23 cellular contexts compared by ENCODE assay signal in genomic region chr7:50377356-50377755, GRCh38.
A peak's percentile ranks its signal among the peaks of the same experiment; 100 is the strongest.
DNase-seq lines count a peak whose midpoint lies in the region; ATAC-seq, FAIRE-seq and TF ChIP-seq lines count a peak whose summit lies in the region.
"Had no signal": no experiment of that assay in that cellular context is flagged by ENCODE, and none has a peak within 500 bp of the region (broad histone marks: within the 10 kb centered on the region; RNA-seq: fewer than 3 reads in every experiment).

No MANE protein-coding gene starts in this region.

- H3F3A ChIP-seq in smooth muscle cell (ENCODE audit: low read depth) = no peaks in the 10 kb centered on the region

- H3K9me3 Mint-ChIP-seq in stimulated activated naive CD8-positive, alpha-beta T cell treated with anti-CD3 and anti-CD28 coated beads, Interleukin-15, Interleukin-2, amounts not matched to agents 100 ng/mL and 50 ng/mL, for 24 hours = no peaks in the 10 kb centered on the region
- H3K9me3 Mint-ChIP-seq in stimulated activated naive CD8-positive, alpha-beta T cell treated with anti-CD3 and anti-CD28 coated beads, Interleukin-15, amount 100 ng/mL, for 72 hours = no peaks in the 10 kb centered on the region
- no peaks in the 10 kb centered on the region for H3K9me3 Mint-ChIP-seq in activated CD4-positive, alpha-beta memory T cell treated with anti-CD3 and anti-CD28 coated beads for 36 hours
- H3K9me3 Mint-ChIP-seq: type B pancreatic cell, WTC11 had no signal

- no peak overlapping the region for H3K4me3 Mint-ChIP-seq in stimulated activated naive CD8-positive, alpha-beta T cell treated with anti-CD3 and anti-CD28 coated beads, Interleukin-15, Interleukin-2, amounts not matched to agents 100 ng/mL and 50 ng/mL, for 24 hours
- no peak overlapping the region for H3K4me3 Mint-ChIP-seq in stimulated activated naive CD8-positive, alpha-beta T cell treated with anti-CD3 and anti-CD28 coated beads, Interleukin-15, amount 100 ng/mL, for 72 hours
- H3K4me3 Mint-ChIP-seq in activated CD4-positive, alpha-beta memory T cell treated with anti-CD3 and anti-CD28 coated beads for 36 hours = no peak overlapping the region
- H3K4me3 Mint-ChIP-seq: type B pancreatic cell, WTC11 had no signal

- no peak overlapping the region for H3K9ac ChIP-seq in smooth muscle cell (ENCODE audit: low read depth)

- FAIRE-seq in urothelium cell line (lab: Jason Lieb, UNC) = peak; percentile 69
- FAIRE-seq: endothelial cell of umbilical vein, K562 had no signal

- H3K27ac ChIP-seq in effector memory CD4-positive, alpha-beta T cell (ENCODE audit: insufficient read depth, low read length, poor library complexity, severe bottlenecking) = peak overlapping the region; percentile 27
- no peak overlapping the region for H3K27ac ChIP-seq in smooth muscle cell (ENCODE audit: low read depth)
- H3K27ac ChIP-seq: prostate gland, sigmoid colon had no signal

- H3K4me3 ChIP-seq in effector memory CD4-positive, alpha-beta T cell (ENCODE audit: insufficient read depth, low read depth, low read length, poor library complexity, severe bottlenecking) = no peak overlapping the region
- H3K4me3 ChIP-seq in smooth muscle cell = no peak overlapping the region
- H3K4me3 ChIP-seq: K562, lung, prostate gland, sigmoid colon had no signal

- intact Hi-C loops in activated CD4-positive, alpha-beta memory T cell treated with anti-CD3 and anti-CD28 coated beads for 36 hours (cut with micrococcal nuclease) = no loop called here

- H4K20me1 ChIP-seq in smooth muscle cell (ENCODE audit: low read depth) = no peaks in the 10 kb centered on the region

- H3K36me3 Mint-ChIP-seq in stimulated activated naive CD8-positive, alpha-beta T cell treated with anti-CD3 and anti-CD28 coated beads, Interleukin-15, Interleukin-2, amounts not matched to agents 100 ng/mL and 50 ng/mL, for 24 hours (ENCODE audit: low read depth) = peaks cover 97% of the 10 kb centered on the region
- H3K36me3 Mint-ChIP-seq in activated CD4-positive, alpha-beta memory T cell treated with anti-CD3 and anti-CD28 coated beads for 36 hours = peaks cover 88% of the 10 kb centered on the region
- H3K36me3 Mint-ChIP-seq: type B pancreatic cell had no signal

- no peak for ATAC-seq in stimulated activated naive CD8-positive, alpha-beta T cell treated with anti-CD3 and anti-CD28 coated beads, Interleukin-15, amount 100 ng/mL, for 72 hours
- ATAC-seq: K562, WTC11 had no signal

- CTCF ChIA-PET in activated CD4-positive, alpha-beta memory T cell treated with anti-CD3 and anti-CD28 coated beads for 36 hours (lab: Charles Lee) = interaction anchor here (1.0 to 2.3 kb wide), 6 partner anchors 15 to 235 kb away, joined by 3 to 15 read pairs (median 4); no protein-coding TSS in a partner anchor

- peaks cover 76% of the 10 kb centered on the region for H3K36me3 ChIP-seq in effector memory CD4-positive, alpha-beta T cell (ENCODE audit: control insufficient read depth, insufficient read depth, low read length)
- H3K36me3 ChIP-seq in smooth muscle cell (ENCODE audit: low read depth) = no peaks in the 10 kb centered on the region
- H3K36me3 ChIP-seq: prostate gland, sigmoid colon had no signal

- no peaks in the 10 kb centered on the region for H3K27me3 ChIP-seq in effector memory CD4-positive, alpha-beta T cell (replicated peaks; ENCODE audit: control insufficient read depth, insufficient read depth, low read length, poor library complexity, severe bottlenecking)
- H3K27me3 ChIP-seq in smooth muscle cell (ENCODE audit: low read depth) = peaks cover 57% of the 10 kb centered on the region
- H3K27me3 ChIP-seq: sigmoid colon had no signal

- no peaks in the 10 kb centered on the region for H3K79me2 ChIP-seq in smooth muscle cell (ENCODE audit: low read depth)

- H3K27me3 Mint-ChIP-seq in stimulated activated naive CD8-positive, alpha-beta T cell treated with anti-CD3 and anti-CD28 coated beads, Interleukin-15, Interleukin-2, amounts not matched to agents 100 ng/mL and 50 ng/mL, for 24 hours = no peaks in the 10 kb centered on the region
- no peaks in the 10 kb centered on the region for H3K27me3 Mint-ChIP-seq in stimulated activated naive CD8-positive, alpha-beta T cell treated with anti-CD3 and anti-CD28 coated beads, Interleukin-15, amount 100 ng/mL, for 72 hours
- no peaks in the 10 kb centered on the region for H3K27me3 Mint-ChIP-seq in activated CD4-positive, alpha-beta memory T cell treated with anti-CD3 and anti-CD28 coated beads for 36 hours
- H3K27me3 Mint-ChIP-seq: type B pancreatic cell had no signal

- peak overlapping the region; percentile 91 for H3K27ac Mint-ChIP-seq in stimulated activated naive CD8-positive, alpha-beta T cell treated with anti-CD3 and anti-CD28 coated beads, Interleukin-15, Interleukin-2, amounts not matched to agents 100 ng/mL and 50 ng/mL, for 24 hours
- H3K27ac Mint-ChIP-seq in stimulated activated naive CD8-positive, alpha-beta T cell treated with anti-CD3 and anti-CD28 coated beads, Interleukin-15, amount 100 ng/mL, for 72 hours = peak overlapping the region in 1 of 2 donors; percentile 91
- peak overlapping the region; percentile 76 for H3K27ac Mint-ChIP-seq in activated CD4-positive, alpha-beta memory T cell treated with anti-CD3 and anti-CD28 coated beads for 36 hours
- H3K27ac Mint-ChIP-seq: type B pancreatic cell, WTC11 had no signal

- 96% methylated on average over 9 of the region's 9 CpGs for WGBS in smooth muscle cell (ENCODE audit: low lambda C conversion rate)

- no peak for TF ChIP-seq CTCF in smooth muscle cell (IDR thresholded peaks at IDR 0.05; ENCODE audit: borderline replicate concordance, insufficient read depth, poor library complexity, severe bottlenecking)

- peaks cover 97% of the 10 kb centered on the region for H3K4me1 Mint-ChIP-seq in stimulated activated naive CD8-positive, alpha-beta T cell treated with anti-CD3 and anti-CD28 coated beads, Interleukin-15, Interleukin-2, amounts not matched to agents 100 ng/mL and 50 ng/mL, for 24 hours (ENCODE audit: low read depth)
- peaks cover 99% of the 10 kb centered on the region for H3K4me1 Mint-ChIP-seq in stimulated activated naive CD8-positive, alpha-beta T cell treated with anti-CD3 and anti-CD28 coated beads, Interleukin-15, amount 100 ng/mL, for 72 hours
- peaks cover 95% of the 10 kb centered on the region for H3K4me1 Mint-ChIP-seq in activated CD4-positive, alpha-beta memory T cell treated with anti-CD3 and anti-CD28 coated beads for 36 hours (ENCODE audit: low read depth)

- H3K9me3 ChIP-seq in effector memory CD4-positive, alpha-beta T cell (ENCODE audit: control insufficient read depth, low read length) = no peaks in the 10 kb centered on the region
- no peaks in the 10 kb centered on the region for H3K9me3 ChIP-seq in smooth muscle cell (replicated peaks; ENCODE audit: low read depth)
- H3K9me3 ChIP-seq: prostate gland, sigmoid colon had no signal

- DNase-seq in stimulated activated naive CD8-positive, alpha-beta T cell treated with anti-CD3 and anti-CD28 coated beads, Interleukin-15, amount 100 ng/mL, for 72 hours = no peak
- no peak for DNase-seq in activated CD4-positive, alpha-beta memory T cell treated with anti-CD3 and anti-CD28 coated beads for 36 hours
- no peak for DNase-seq in effector memory CD4-positive, alpha-beta T cell
- no peak for DNase-seq in urothelium cell line (ENCODE audit: low spot score)
- no peak for DNase-seq in ecto neural progenitor cell (ENCODE audit: low spot score)
- DNase-seq in kidney glomerular epithelial cell (lab: John Stamatoyannopoulos, UW) = no peak
- no peak for DNase-seq in smooth muscle cell (lab: John Stamatoyannopoulos, UW; ENCODE audit: unreplicated experiment)
- DNase-seq: central memory CD4-positive, alpha-beta T cell; dermis blood vessel endothelial cell; DMS153; NCI-H1417; NCI-H2081 treated with DMSO at 0.1 percent for 48 hours; NCI-H345; NCI-H774; sigmoid colon; stimulated activated CD4-positive, alpha-beta T cell treated with anti-CD3 and anti-CD28 coated beads, Interleukin-15, amount 100 ng/mL, for 24 hours had no signal

- H2AFZ ChIP-seq in smooth muscle cell (ENCODE audit: low read depth) = no peak overlapping the region

- H3K4me2 ChIP-seq in smooth muscle cell = no peak overlapping the region

- peaks cover 26% of the 10 kb centered on the region for H3K4me1 ChIP-seq in effector memory CD4-positive, alpha-beta T cell (ENCODE audit: control insufficient read depth, insufficient read depth, low read length, poor library complexity, severe bottlenecking)
- no peaks in the 10 kb centered on the region for H3K4me1 ChIP-seq in smooth muscle cell (ENCODE audit: low read depth)
- H3K4me1 ChIP-seq: prostate gland, sigmoid colon had no signal

- POLR2A ChIA-PET in activated CD4-positive, alpha-beta memory T cell treated with anti-CD3 and anti-CD28 coated beads for 36 hours (lab: Charles Lee) = interaction anchor here (22.4 kb wide), 1 partner anchor 30 kb away, joined by 487 read pairs; no protein-coding TSS in a partner anchor
